ENCODE assay signal across 8 cellular contexts in the genomic region with DNA sequence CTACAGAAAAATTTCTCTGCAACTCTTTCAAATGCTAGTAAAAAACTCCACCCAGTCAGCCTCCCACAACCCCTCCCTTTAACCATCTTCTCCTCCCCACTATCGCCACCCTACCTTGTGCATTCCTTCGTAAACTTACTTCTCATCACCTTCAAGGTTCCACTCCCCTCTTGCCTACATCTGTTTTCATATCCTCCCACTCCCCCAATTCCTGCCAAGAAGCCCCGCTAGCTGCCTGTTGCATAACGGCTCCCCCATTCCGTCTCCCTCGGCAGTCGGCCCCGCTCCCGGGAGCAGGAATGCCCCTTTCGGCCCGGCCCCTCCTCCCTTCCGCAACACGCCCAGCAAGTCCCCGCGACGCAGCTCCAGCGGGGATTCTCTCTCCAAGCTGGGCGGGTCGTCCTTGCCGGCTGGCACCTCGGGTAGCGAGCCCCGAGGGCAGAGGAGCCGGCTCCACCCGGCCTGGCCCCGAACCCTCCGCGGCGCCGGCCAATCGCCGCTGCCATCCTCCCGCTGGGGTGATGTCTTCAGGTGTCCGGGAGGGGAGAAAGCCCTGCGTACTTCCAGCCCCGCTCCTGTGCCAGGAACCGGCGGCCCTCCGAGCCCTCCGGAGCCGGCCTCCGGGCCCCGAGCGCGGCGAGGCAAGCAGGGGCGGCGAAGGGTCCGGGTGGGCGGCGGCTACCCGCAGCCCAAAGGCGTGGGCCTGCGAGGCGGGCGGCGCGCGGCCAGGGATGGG. TPM values are rescaled to one million over a fixed set of nuclear protein-coding genes. Genes with fewer than 3 reads are reported as not detected.
DNase-seq lines count a peak whose midpoint lies in the region; ATAC-seq and TF ChIP-seq lines count a peak whose summit lies in the region.

No MANE protein-coding gene starts in this region.

- no peaks in the 10 kb centered on the region for H3K9me3 Mint-ChIP-seq in chondrocyte (ENCODE audit: low read depth)

- peak overlapping the region; percentile 94 for H3K4me3 Mint-ChIP-seq in chondrocyte (ENCODE audit: unreplicated experiment)

- no peaks in the 10 kb centered on the region for H3K36me3 Mint-ChIP-seq in chondrocyte (ENCODE audit: low read depth)

- H3K4me1 Mint-ChIP-seq in chondrocyte (ENCODE audit: low read depth) = peaks cover 21% of the 10 kb centered on the region

- peak; percentile 17 for DNase-seq in NCI-H2196 (lab: John Stamatoyannopoulos, UW; ENCODE audit: unreplicated experiment)
- no peak for DNase-seq in NCI-H2196 treated with DMSO at 0.1 percent for 48 hours (lab: John Stamatoyannopoulos, UW; ENCODE audit: unreplicated experiment)
- peak; percentile 33 for DNase-seq in NCI-H2107 (lab: John Stamatoyannopoulos, UW)
- peak; percentile 34 for DNase-seq in activated CD4-positive, alpha-beta T cell treated with anti-CD3 and anti-CD28 coated beads for 1 hour
- DNase-seq in chondrocyte (ENCODE audit: low spot score) = peak; percentile 94
- DNase-seq in kidney tubule cell (ENCODE audit: low spot score) = peak; percentile 82
- DNase-seq in stimulated activated CD4-positive, alpha-beta T cell treated with anti-CD3 and anti-CD28 coated beads, Interleukin-1b, Interleukin-23, amount 100 ng/mL, for 4 hours (ENCODE audit: low read depth in 2 of 2) = peak; percentile 23 to 42

- peak; percentile 35 for ATAC-seq in HG02840 (IDR thresholded peaks at IDR 0.05; ENCODE audit: low FRiP score, unreplicated experiment)

- peak overlapping the region; percentile 92 for H3K27ac Mint-ChIP-seq in chondrocyte (ENCODE audit: unreplicated experiment)

- no peaks in the 10 kb centered on the region for H3K27me3 Mint-ChIP-seq in chondrocyte (ENCODE audit: low read depth)

- TF ChIP-seq CTCF in chondrocyte (IDR thresholded peaks at IDR 0.05) = peak; percentile 12

RNA-seq across cellular contexts. Expression of gene PHLPP2, which starts 1.5 kb away (rescaled TPM):
- total RNA-seq in chondrocyte = 10.2 to 12.0 TPM (median 10.9 TPM) in 3 replicates
